8 cellular contexts compared by ENCODE assay signal in genomic region chr2:238286551-238286950, GRCh38. TPM values are rescaled to one million over a fixed set of nuclear protein-coding genes. Genes with fewer than 3 reads are reported as not detected.
A peak's percentile ranks its signal among the peaks of the same experiment; 100 is the strongest.
DNase-seq lines count a peak whose midpoint lies in the region; ATAC-seq and TF ChIP-seq lines count a peak whose summit lies in the region.

No MANE protein-coding gene starts in this region.

- H3K9me3 Mint-ChIP-seq in nephron progenitor cell, result no peaks in the 10 kb centered on the region

- no peaks in the 10 kb centered on the region for H3K9me3 ChIP-seq in Panc1 (ENCODE audit: control insufficient read depth, insufficient read depth, low read depth, low read length)

- peak overlapping the region; percentile 89 for H3K27ac ChIP-seq in Panc1 (ENCODE audit: low read length)

- intact Hi-C loops in Panc1 (cut with micrococcal nuclease; ENCODE audit: unreplicated experiment), result no loop called here

- no peak for TF ChIP-seq POLR2A in erythroblast (IDR thresholded peaks at IDR 0.05; ENCODE audit: low read length)

- H3K36me3 Mint-ChIP-seq in nephron progenitor cell (ENCODE audit: low read depth), result peaks cover 6% of the 10 kb centered on the region

- TSS peak; percentile 88 for BruUV-seq in Panc1 (replicated peaks; lab: Mats Ljungman, UMichigan)

- peaks cover 4% of the 10 kb centered on the region for H3K27me3 Mint-ChIP-seq in nephron progenitor cell (ENCODE audit: low read depth, poor library complexity)

- peak overlapping the region; percentile 82 to 87 for H3K4me3 ChIP-seq in Panc1 (ENCODE audit: low read depth in 2 of 2, low read length in 2 of 2)

- H3K27ac Mint-ChIP-seq in nephron progenitor cell, result peak overlapping the region; percentile 94

- TF ChIP-seq CTCF in Panc1 (IDR thresholded peaks at IDR 0.05), result no peak
- TF ChIP-seq CTCF in nephron progenitor cell (IDR thresholded peaks at IDR 0.05), result no peak

- POLR2A ChIA-PET in Panc1 (lab: Charles Lee), result no interaction called here

- ATAC-seq in Panc1, result no peak
- ATAC-seq in GM19467 (IDR thresholded peaks at IDR 0.05; ENCODE audit: unreplicated experiment), result no peak

- DNase-seq in NCI-H2107 treated with DMSO at 0.1 percent for 48 hours (lab: John Stamatoyannopoulos, UW; ENCODE audit: unreplicated experiment), result peak; percentile 71
- no peak for DNase-seq in NCI-H2107 (lab: John Stamatoyannopoulos, UW)
- no peak for DNase-seq in Panc1 (ENCODE audit: low read depth, low spot score)
- DNase-seq in erythroblast (lab: John Stamatoyannopoulos, UW), result peak; percentile 11 to 12
- no peak for DNase-seq in nephron progenitor cell
- no peak for DNase-seq in NCI-H345 treated with DMSO at 0.1 percent for 48 hours (lab: John Stamatoyannopoulos, UW; ENCODE audit: unreplicated experiment)
- DNase-seq in foreskin melanocyte, result no peak

- CTCF ChIA-PET in Panc1 (lab: Charles Lee), result no interaction called here

- peaks cover 35% of the 10 kb centered on the region for H3K4me1 ChIP-seq in Panc1 (ENCODE audit: control insufficient read depth, insufficient read depth, low read length)

- H3K4me3 Mint-ChIP-seq in nephron progenitor cell, result peak overlapping the region; percentile 87

- in situ Hi-C loops in Panc1 (cut with HindIII; ENCODE audit: low pct_unique_long_range_greater_than_20kb, low sequenced_read_pairs), result no loop called here

- peaks cover 75% of the 10 kb centered on the region for H3K4me1 Mint-ChIP-seq in nephron progenitor cell

- H3K27me3 ChIP-seq in Panc1 (ENCODE audit: control insufficient read depth, insufficient read depth, low read length), result no peaks in the 10 kb centered on the region

- no peaks in the 10 kb centered on the region; the same call in 1 of the 2 replicates for H3K36me3 ChIP-seq in Panc1 (ENCODE audit: control insufficient read depth, insufficient read depth, low read length)

RNA-seq across cellular contexts. Expression of gene PER2, which starts 1.9 kb away (rescaled TPM):
- total RNA-seq in Panc1 (2021; ENCODE audit: unreplicated experiment), result 9.9 TPM
- polyA plus RNA-seq in Panc1 (2012; ENCODE audit: insufficient read length), result 3.4 TPM

RNA-seq across cellular contexts. Expression of gene TRAF3IP1, which starts 33.8 kb away (rescaled TPM):
- 23.4 TPM for total RNA-seq in Panc1 (2021; ENCODE audit: unreplicated experiment)
- polyA plus RNA-seq in Panc1 (2012; ENCODE audit: insufficient read length), result 27.9 TPM

RNA-seq across cellular contexts. Expression of gene HES6, which starts 46.7 kb away (rescaled TPM):
- total RNA-seq in Panc1 (2021; ENCODE audit: unreplicated experiment), result 42.0 TPM
- polyA plus RNA-seq in Panc1 (2012; ENCODE audit: insufficient read length), result 50.3 TPM

Comparison
In these comparisons a context has a peak if more than half of its experiments do, and no peak if none do; other contexts are left out.
1. DNase-seq: peak in NCI-H2107 treated with DMSO at 0.1 percent for 48 hours (single experiment) and erythroblast (2 of 2); none in NCI-H2107 (single experiment), Panc1 (single experiment), nephron progenitor cell (single experiment), NCI-H345 treated with DMSO at 0.1 percent for 48 hours (single experiment) and foreskin melanocyte (single experiment).